ENCODE assay signal across 12 cellular contexts in genomic region chr6:166959906-166960608, GRCh38. TPM values are rescaled to one million over a fixed set of nuclear protein-coding genes. Genes with fewer than 3 reads are reported as not detected.
DNase-seq lines count a peak whose midpoint lies in the region; FAIRE-seq and TF ChIP-seq lines count a peak whose summit lies in the region.
"Had no signal": no experiment of that assay in that cellular context is flagged by ENCODE, and none has a peak within 500 bp of the region (broad histone marks: within the 10 kb centered on the region; RNA-seq: fewer than 3 reads in every experiment).

No MANE protein-coding gene starts in this region.

- peaks cover 34% of the 10 kb centered on the region for H3K4me1 Mint-ChIP-seq in Calu3 (ENCODE audit: low read depth, unreplicated experiment)
- H3K4me1 Mint-ChIP-seq in dendritic cell treated with granulocyte-macrophage colony-stimulating factor and Interleukin-4, amounts not matched to agents 40 ng/mL and 50 ng/mL, for 4 days (ENCODE audit: low read depth) = peaks cover 45% of the 10 kb centered on the region
- H3K4me1 Mint-ChIP-seq in nephron = peaks cover 25% of the 10 kb centered on the region

- peaks cover 45% of the 10 kb centered on the region for H3K36me3 Mint-ChIP-seq in Calu3 (ENCODE audit: insufficient read depth, unreplicated experiment)
- H3K36me3 Mint-ChIP-seq in dendritic cell treated with granulocyte-macrophage colony-stimulating factor and Interleukin-4, amounts not matched to agents 40 ng/mL and 50 ng/mL, for 4 days (ENCODE audit: low read depth) = peaks cover 12% of the 10 kb centered on the region
- H3K36me3 Mint-ChIP-seq in nephron (ENCODE audit: low read depth) = peaks cover 4% of the 10 kb centered on the region

- H3K27me3 ChIP-seq in MG63 = no peaks in the 10 kb centered on the region
- H3K27me3 ChIP-seq: brain microvascular endothelial cell, transverse colon had no signal

- no peak for TF ChIP-seq CTCF in Calu3 (IDR thresholded peaks at IDR 0.05; ENCODE audit: unreplicated experiment)
- no peak for TF ChIP-seq CTCF in nephron (IDR thresholded peaks at IDR 0.05; ENCODE audit: unreplicated experiment in 3 of 3)

- no peak for DNase-seq in Calu3
- DNase-seq in MG63 = peak; percentile 10
- DNase-seq in DMS 273 (lab: John Stamatoyannopoulos, UW; ENCODE audit: unreplicated experiment) = no peak
- DNase-seq in AG08396 (ENCODE audit: low spot score) = no peak
- DNase-seq in frontal cortex (ENCODE audit: low spot score in 2 of 2) = no peak
- no peak for DNase-seq in OCI-M1 (lab: John Stamatoyannopoulos, UW)
- DNase-seq: brain microvascular endothelial cell, islet precursor cell, NCI-H345 had no signal

- peaks cover 2% of the 10 kb centered on the region; the same call in 1 of the 2 replicates for H3K9me3 ChIP-seq in MG63
- H3K9me3 ChIP-seq: transverse colon had no signal

- CTCF ChIA-PET in Calu3 (lab: Charles Lee) = no interaction called here

- H3K4me3 ChIP-seq in MG63 = no peak overlapping the region
- H3K4me3 ChIP-seq: transverse colon had no signal

- H3K9me3 Mint-ChIP-seq in Calu3 (ENCODE audit: low read depth, unreplicated experiment) = peaks cover 4% of the 10 kb centered on the region
- no peaks in the 10 kb centered on the region for H3K9me3 Mint-ChIP-seq in dendritic cell treated with granulocyte-macrophage colony-stimulating factor and Interleukin-4, amounts not matched to agents 40 ng/mL and 50 ng/mL, for 4 days
- peaks cover 7% of the 10 kb centered on the region for H3K9me3 Mint-ChIP-seq in nephron

- intact Hi-C loops in Calu3 (cut with micrococcal nuclease; ENCODE audit: unreplicated experiment) = loop anchor here (5.0 kb wide), 1 partner anchor 37 kb away; the partner anchor contains the start of gene CEP43
- intact Hi-C loops in dendritic cell treated with granulocyte-macrophage colony-stimulating factor and Interleukin-4, amounts not matched to agents 40 ng/mL and 50 ng/mL, for 4 days (cut with micrococcal nuclease) = loop anchor here (5.0 kb wide), 2 partner anchors 132 to 703 kb away; no protein-coding TSS in a partner anchor

- H3K36me3 ChIP-seq in MG63 = no peaks in the 10 kb centered on the region
- H3K36me3 ChIP-seq: brain microvascular endothelial cell, transverse colon had no signal

- H3K4me3 Mint-ChIP-seq in Calu3 (ENCODE audit: low read depth, unreplicated experiment) = no peak overlapping the region
- peak overlapping the region; percentile 56 for H3K4me3 Mint-ChIP-seq in dendritic cell treated with granulocyte-macrophage colony-stimulating factor and Interleukin-4, amounts not matched to agents 40 ng/mL and 50 ng/mL, for 4 days
- H3K4me3 Mint-ChIP-seq in nephron = peak overlapping the region in 1 of 3 experiments; percentile 68

- H3K27ac Mint-ChIP-seq in Calu3 (ENCODE audit: unreplicated experiment) (peak overlapping the region; percentile 14), nephron (peak overlapping the region; percentile 59 to 90 (median 86))
- H3K27ac Mint-ChIP-seq in dendritic cell treated with granulocyte-macrophage colony-stimulating factor and Interleukin-4, amounts not matched to agents 40 ng/mL and 50 ng/mL, for 4 days = peak overlapping the region; percentile 94

- H3K27me3 Mint-ChIP-seq in Calu3 (ENCODE audit: unreplicated experiment) (no peaks in the 10 kb centered on the region), nephron (ENCODE audit: low read depth) (no peaks in the 10 kb centered on the region)
- H3K27me3 Mint-ChIP-seq in dendritic cell treated with granulocyte-macrophage colony-stimulating factor and Interleukin-4, amounts not matched to agents 40 ng/mL and 50 ng/mL, for 4 days = no peaks in the 10 kb centered on the region

- no peak for FAIRE-seq in frontal cortex (lab: Jason Lieb, UNC)

- BruUV-seq in Calu3 (replicated peaks; lab: Mats Ljungman, UMichigan) = no TSS peak

RNA-seq across cellular contexts. Expression of gene RNASET2, which starts 3.7 kb away (rescaled TPM):
- total RNA-seq in Calu3 (2022) = 65.2 and 70.2 TPM in 2 replicates
- 31.6 and 32.1 TPM in 2 replicates for total RNA-seq in MG63 (2014; rRNA removed; shearing (Covaris generic); ENCODE audit: low replicate concordance)
- 16.7 TPM for total RNA-seq in frontal cortex

RNA-seq across cellular contexts. Expression of gene CEP43, which starts 39.1 kb away (rescaled TPM):
- total RNA-seq in Calu3 (2022) = 28.3 and 34.9 TPM in 2 replicates
- 18.3 and 33.0 TPM in 2 replicates for total RNA-seq in MG63 (2014; rRNA removed; shearing (Covaris generic); ENCODE audit: low replicate concordance)
- total RNA-seq in frontal cortex = 75.8 TPM

Comparison
In these comparisons a context has a peak if more than half of its experiments do, and no peak if none do; other contexts are left out.
1. H3K27ac Mint-ChIP-seq: peak in every context shown above with its lines; median percentile 94 in dendritic cell treated with granulocyte-macrophage colony-stimulating factor and Interleukin-4, amounts not matched to agents 40 ng/mL and 50 ng/mL, for 4 days; 86 in nephron; 14 in Calu3.